ENCODE assay signal across 8 cellular contexts in genomic region chr11:62547691-62548281, GRCh38. TPM values are rescaled to one million over a fixed set of nuclear protein-coding genes. Genes with fewer than 3 reads are reported as not detected.
A peak's percentile ranks its signal among the peaks of the same experiment; 100 is the strongest.
DNase-seq lines count a peak whose midpoint lies in the region; ATAC-seq and TF ChIP-seq lines count a peak whose summit lies in the region.

No MANE protein-coding gene starts in this region.

- H4K20me1 ChIP-seq in smooth muscle cell (ENCODE audit: low read depth), result peaks cover 27% of the 10 kb centered on the region

- H3K9ac ChIP-seq in adipocyte (ENCODE audit: low read length) (peak overlapping the region; percentile 95), iPS-18a (ENCODE audit: low read length) (no peak overlapping the region), smooth muscle cell (ENCODE audit: low read depth) (peak overlapping the region; percentile 70)

- ATAC-seq in GM19463 (IDR thresholded peaks at IDR 0.05; ENCODE audit: unreplicated experiment) (no peak), HG03378 (IDR thresholded peaks at IDR 0.05; ENCODE audit: unreplicated experiment) (no peak)

- no peak overlapping the region for H2AFZ ChIP-seq in smooth muscle cell (ENCODE audit: low read depth)

- no peak overlapping the region for H3K27ac ChIP-seq in iPS-18a (ENCODE audit: low read length)
- H3K27ac ChIP-seq in smooth muscle cell (ENCODE audit: low read depth), result peak overlapping the region; percentile 75

- TF ChIP-seq CTCF in smooth muscle cell (IDR thresholded peaks at IDR 0.05; ENCODE audit: borderline replicate concordance, insufficient read depth, poor library complexity, severe bottlenecking), result no peak

- H3F3A ChIP-seq in smooth muscle cell (ENCODE audit: low read depth), result peaks cover 7% of the 10 kb centered on the region

- no peaks in the 10 kb centered on the region for H3K27me3 ChIP-seq in adipocyte (replicated peaks; ENCODE audit: control insufficient read depth, insufficient read depth, low read length)
- H3K27me3 ChIP-seq in iPS-18a (ENCODE audit: control insufficient read depth, insufficient read depth, low read length), result peaks cover 81% of the 10 kb centered on the region
- no peaks in the 10 kb centered on the region for H3K27me3 ChIP-seq in smooth muscle cell (ENCODE audit: low read depth)

- H3K9me3 ChIP-seq in adipocyte (ENCODE audit: control insufficient read depth, low read length) (no peaks in the 10 kb centered on the region), iPS-18a (ENCODE audit: control insufficient read depth, low read depth, low read length) (no peaks in the 10 kb centered on the region), smooth muscle cell (replicated peaks; ENCODE audit: low read depth) (no peaks in the 10 kb centered on the region)

- H3K4me3 ChIP-seq in adipocyte (ENCODE audit: low read length), result peak overlapping the region; percentile 87
- H3K4me3 ChIP-seq in iPS-18a (ENCODE audit: low read length), result peak overlapping the region; percentile 70
- H3K4me3 ChIP-seq in smooth muscle cell, result peak overlapping the region; percentile 76

- peaks cover 33% of the 10 kb centered on the region for H3K79me2 ChIP-seq in smooth muscle cell (ENCODE audit: low read depth)

- H3K36me3 ChIP-seq in adipocyte (ENCODE audit: control insufficient read depth, insufficient read depth, low read length, severe bottlenecking) (no peaks in the 10 kb centered on the region), iPS-18a (ENCODE audit: control insufficient read depth, low read depth, low read length) (no peaks in the 10 kb centered on the region), smooth muscle cell (ENCODE audit: low read depth) (no peaks in the 10 kb centered on the region)

- DNase-seq in HT1080 (ENCODE audit: low read depth) (peak; percentile 64), adipocyte (ENCODE audit: low read depth) (no peak), smooth muscle cell (lab: John Stamatoyannopoulos, UW; ENCODE audit: unreplicated experiment) (no peak), superior temporal gyrus (ENCODE audit: extremely low spot score) (no peak), NCI-H446 (lab: John Stamatoyannopoulos, UW) (no peak)

- H3K4me1 ChIP-seq in adipocyte (ENCODE audit: control insufficient read depth, insufficient read depth, low read length), result peaks cover 21% of the 10 kb centered on the region
- peaks cover 21% of the 10 kb centered on the region for H3K4me1 ChIP-seq in iPS-18a (ENCODE audit: control insufficient read depth, low read depth, low read length)
- peaks cover 37% of the 10 kb centered on the region for H3K4me1 ChIP-seq in smooth muscle cell (ENCODE audit: low read depth)

- peak overlapping the region; percentile 93 for H3K4me2 ChIP-seq in smooth muscle cell

- WGBS in smooth muscle cell (ENCODE audit: low lambda C conversion rate), result 36% methylated on average over 8 of the region's 8 CpGs

RNA-seq across cellular contexts. Expression of gene AHNAK, which starts 1.2 kb away (rescaled TPM):
- total RNA-seq in HT1080 (2014; rRNA removed; shearing (Covaris generic)), result 184 and 193 TPM in 2 replicates
- polyA plus RNA-seq in HT1080 (2015; cell fraction: cytosol; rRNA removed), result 26.7 and 39.2 TPM in 2 replicates
- 503 and 597 TPM in 2 replicates for polyA plus RNA-seq in HT1080 (2015; cell fraction: nucleus; rRNA removed)
- total RNA-seq in smooth muscle cell, result 229 and 240 TPM in 2 replicates
- 27.2 and 58.8 TPM in 2 replicates for polyA plus RNA-seq in smooth muscle cell

RNA-seq across cellular contexts. Expression of gene EEF1G, which starts 25.9 kb away (rescaled TPM):
- total RNA-seq in HT1080 (2014; rRNA removed; shearing (Covaris generic)), result 1,970 and 1,995 TPM in 2 replicates
- 2,414 and 2,444 TPM in 2 replicates for polyA plus RNA-seq in HT1080 (2015; cell fraction: cytosol; rRNA removed)
- 1,033 and 1,120 TPM in 2 replicates for polyA plus RNA-seq in HT1080 (2015; cell fraction: nucleus; rRNA removed)
- 773 and 864 TPM in 2 replicates for total RNA-seq in smooth muscle cell
- 433 and 463 TPM in 2 replicates for polyA plus RNA-seq in smooth muscle cell

RNA-seq across cellular contexts. Expression of gene TUT1, which starts 43.5 kb away (rescaled TPM):
- 19.6 and 21.0 TPM in 2 replicates for total RNA-seq in HT1080 (2014; rRNA removed; shearing (Covaris generic))
- polyA plus RNA-seq in HT1080 (2015; cell fraction: cytosol; rRNA removed), result 27.4 and 27.9 TPM in 2 replicates
- 89.5 and 94.7 TPM in 2 replicates for polyA plus RNA-seq in HT1080 (2015; cell fraction: nucleus; rRNA removed)
- total RNA-seq in smooth muscle cell, result 3.0 and 5.5 TPM in 2 replicates
- polyA plus RNA-seq in smooth muscle cell, result 15.9 and 18.6 TPM in 2 replicates

RNA-seq across cellular contexts. Expression of gene MTA2, which starts 53.9 kb away (rescaled TPM):
- total RNA-seq in HT1080 (2014; rRNA removed; shearing (Covaris generic)), result 179 and 193 TPM in 2 replicates
- polyA plus RNA-seq in HT1080 (2015; cell fraction: cytosol; rRNA removed), result 73.0 and 73.7 TPM in 2 replicates
- polyA plus RNA-seq in HT1080 (2015; cell fraction: nucleus; rRNA removed), result 174 and 191 TPM in 2 replicates
- 57.0 and 65.9 TPM in 2 replicates for total RNA-seq in smooth muscle cell
- polyA plus RNA-seq in smooth muscle cell, result 20.5 and 22.7 TPM in 2 replicates
